Comparison of ENCODE assay signal across 1 cellular context in the genomic region with DNA sequence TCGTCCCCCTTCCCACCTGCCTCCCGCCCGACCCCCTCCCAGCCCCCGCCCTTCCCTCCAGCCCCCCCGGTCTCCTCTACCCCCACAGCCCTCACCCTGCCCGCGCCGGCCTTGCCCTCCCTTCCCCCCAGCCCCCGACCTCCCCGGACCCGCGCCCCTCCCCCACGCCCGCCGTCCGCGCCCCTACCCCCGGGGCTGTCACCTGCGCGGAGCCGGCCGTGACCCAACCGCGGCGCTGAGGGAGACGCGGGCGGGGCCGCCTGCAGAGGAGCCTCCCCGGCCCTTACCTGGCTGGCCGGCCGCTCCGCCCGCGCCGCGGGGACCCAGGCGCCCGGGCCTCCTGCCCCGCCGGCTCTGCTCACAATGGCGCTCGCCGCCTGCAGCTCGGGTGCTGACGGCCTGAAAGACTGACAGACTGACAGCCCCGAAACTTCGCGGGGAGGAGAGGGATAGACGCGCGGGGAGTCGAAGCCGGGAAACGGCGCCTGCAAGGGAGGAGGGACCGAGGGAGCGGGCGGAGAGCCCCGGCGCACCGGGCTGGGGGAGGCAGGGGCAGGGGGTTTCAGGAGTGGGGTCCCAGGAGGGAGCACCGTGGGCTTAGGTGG.
TF ChIP-seq lines count a peak whose summit lies in the region.

No MANE protein-coding gene starts in this region.

TF ChIP-seq in K562, 482 proteins besides CTCF, POLR2A, EP300 and RAD21 (continued from another document):
- TF ChIP-seq, protein P1, sequence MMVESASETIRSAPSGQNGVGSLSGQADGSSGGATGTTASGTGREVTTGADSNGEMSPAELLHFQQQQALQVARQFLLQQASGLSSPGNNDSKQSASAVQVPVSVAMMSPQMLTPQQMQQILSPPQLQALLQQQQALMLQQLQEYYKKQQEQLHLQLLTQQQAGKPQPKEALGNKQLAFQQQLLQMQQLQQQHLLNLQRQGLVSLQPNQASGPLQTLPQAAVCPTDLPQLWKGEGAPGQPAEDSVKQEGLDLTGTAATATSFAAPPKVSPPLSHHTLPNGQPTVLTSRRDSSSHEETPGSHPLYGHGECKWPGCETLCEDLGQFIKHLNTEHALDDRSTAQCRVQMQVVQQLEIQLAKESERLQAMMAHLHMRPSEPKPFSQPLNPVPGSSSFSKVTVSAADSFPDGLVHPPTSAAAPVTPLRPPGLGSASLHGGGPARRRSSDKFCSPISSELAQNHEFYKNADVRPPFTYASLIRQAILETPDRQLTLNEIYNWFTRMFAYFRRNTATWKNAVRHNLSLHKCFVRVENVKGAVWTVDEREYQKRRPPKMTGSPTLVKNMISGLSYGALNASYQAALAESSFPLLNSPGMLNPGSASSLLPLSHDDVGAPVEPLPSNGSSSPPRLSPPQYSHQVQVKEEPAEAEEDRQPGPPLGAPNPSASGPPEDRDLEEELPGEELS (CRISPR knock-in tag; IDR thresholded peaks at IDR 0.05; ENCODE audit: borderline replicate concordance) = no peak
- TF ChIP-seq ZNF75A (CRISPR knock-in tag; IDR thresholded peaks at IDR 0.05) (no peak), CBX2 (IDR thresholded peaks at IDR 0.05; ENCODE audit: insufficient read depth, low read length, poor library complexity, severe bottlenecking) (no peak), RBFOX2 (IDR thresholded peaks at IDR 0.05; ENCODE audit: low read depth, low read length) (peak; percentile 64), SIN3A (IDR thresholded peaks at IDR 0.05; ENCODE audit: borderline replicate concordance in 2 of 2, control insufficient read depth in 1 of 2, low read depth in 2 of 2, low read length in 2 of 2) (no peak), HNRNPH1 (optimal IDR thresholded peaks at IDR 0.05; ENCODE audit: low read depth, low read length) (no peak), YY1 (IDR thresholded peaks at IDR 0.05; ENCODE audit: borderline replicate concordance in 1 of 3, control insufficient read depth in 1 of 3, extremely low read depth in 1 of 3, insufficient read depth in 3 of 3, insufficient read length in 1 of 3, insufficient replicate concordance in 2 of 3, low read depth in 1 of 3, low read length in 2 of 3) (peak in 2 of 3 experiments; percentile 13 to 70), ZNF232 (CRISPR knock-in tag; IDR thresholded peaks at IDR 0.05) (no peak), FOXP1 (CRISPR knock-in tag; IDR thresholded peaks at IDR 0.05) (no peak), ZNF77 (CRISPR knock-in tag; IDR thresholded peaks at IDR 0.05) (no peak), KLF1 (tag; IDR thresholded peaks at IDR 0.05) (no peak), ZNF239 (CRISPR knock-in tag; IDR thresholded peaks at IDR 0.05) (no peak), TCF3 (CRISPR knock-in tag; IDR thresholded peaks at IDR 0.05) (no peak), LEF1 (IDR thresholded peaks at IDR 0.05) (no peak), JUNB (CRISPR knock-in tag; conservative IDR thresholded peaks at IDR 0.05) (no peak)
- TF ChIP-seq, protein P2, sequence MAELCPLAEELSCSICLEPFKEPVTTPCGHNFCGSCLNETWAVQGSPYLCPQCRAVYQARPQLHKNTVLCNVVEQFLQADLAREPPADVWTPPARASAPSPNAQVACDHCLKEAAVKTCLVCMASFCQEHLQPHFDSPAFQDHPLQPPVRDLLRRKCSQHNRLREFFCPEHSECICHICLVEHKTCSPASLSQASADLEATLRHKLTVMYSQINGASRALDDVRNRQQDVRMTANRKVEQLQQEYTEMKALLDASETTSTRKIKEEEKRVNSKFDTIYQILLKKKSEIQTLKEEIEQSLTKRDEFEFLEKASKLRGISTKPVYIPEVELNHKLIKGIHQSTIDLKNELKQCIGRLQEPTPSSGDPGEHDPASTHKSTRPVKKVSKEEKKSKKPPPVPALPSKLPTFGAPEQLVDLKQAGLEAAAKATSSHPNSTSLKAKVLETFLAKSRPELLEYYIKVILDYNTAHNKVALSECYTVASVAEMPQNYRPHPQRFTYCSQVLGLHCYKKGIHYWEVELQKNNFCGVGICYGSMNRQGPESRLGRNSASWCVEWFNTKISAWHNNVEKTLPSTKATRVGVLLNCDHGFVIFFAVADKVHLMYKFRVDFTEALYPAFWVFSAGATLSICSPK (IDR thresholded peaks at IDR 0.05; ENCODE audit: borderline replicate concordance) = no peak
- TF ChIP-seq, protein P3, sequence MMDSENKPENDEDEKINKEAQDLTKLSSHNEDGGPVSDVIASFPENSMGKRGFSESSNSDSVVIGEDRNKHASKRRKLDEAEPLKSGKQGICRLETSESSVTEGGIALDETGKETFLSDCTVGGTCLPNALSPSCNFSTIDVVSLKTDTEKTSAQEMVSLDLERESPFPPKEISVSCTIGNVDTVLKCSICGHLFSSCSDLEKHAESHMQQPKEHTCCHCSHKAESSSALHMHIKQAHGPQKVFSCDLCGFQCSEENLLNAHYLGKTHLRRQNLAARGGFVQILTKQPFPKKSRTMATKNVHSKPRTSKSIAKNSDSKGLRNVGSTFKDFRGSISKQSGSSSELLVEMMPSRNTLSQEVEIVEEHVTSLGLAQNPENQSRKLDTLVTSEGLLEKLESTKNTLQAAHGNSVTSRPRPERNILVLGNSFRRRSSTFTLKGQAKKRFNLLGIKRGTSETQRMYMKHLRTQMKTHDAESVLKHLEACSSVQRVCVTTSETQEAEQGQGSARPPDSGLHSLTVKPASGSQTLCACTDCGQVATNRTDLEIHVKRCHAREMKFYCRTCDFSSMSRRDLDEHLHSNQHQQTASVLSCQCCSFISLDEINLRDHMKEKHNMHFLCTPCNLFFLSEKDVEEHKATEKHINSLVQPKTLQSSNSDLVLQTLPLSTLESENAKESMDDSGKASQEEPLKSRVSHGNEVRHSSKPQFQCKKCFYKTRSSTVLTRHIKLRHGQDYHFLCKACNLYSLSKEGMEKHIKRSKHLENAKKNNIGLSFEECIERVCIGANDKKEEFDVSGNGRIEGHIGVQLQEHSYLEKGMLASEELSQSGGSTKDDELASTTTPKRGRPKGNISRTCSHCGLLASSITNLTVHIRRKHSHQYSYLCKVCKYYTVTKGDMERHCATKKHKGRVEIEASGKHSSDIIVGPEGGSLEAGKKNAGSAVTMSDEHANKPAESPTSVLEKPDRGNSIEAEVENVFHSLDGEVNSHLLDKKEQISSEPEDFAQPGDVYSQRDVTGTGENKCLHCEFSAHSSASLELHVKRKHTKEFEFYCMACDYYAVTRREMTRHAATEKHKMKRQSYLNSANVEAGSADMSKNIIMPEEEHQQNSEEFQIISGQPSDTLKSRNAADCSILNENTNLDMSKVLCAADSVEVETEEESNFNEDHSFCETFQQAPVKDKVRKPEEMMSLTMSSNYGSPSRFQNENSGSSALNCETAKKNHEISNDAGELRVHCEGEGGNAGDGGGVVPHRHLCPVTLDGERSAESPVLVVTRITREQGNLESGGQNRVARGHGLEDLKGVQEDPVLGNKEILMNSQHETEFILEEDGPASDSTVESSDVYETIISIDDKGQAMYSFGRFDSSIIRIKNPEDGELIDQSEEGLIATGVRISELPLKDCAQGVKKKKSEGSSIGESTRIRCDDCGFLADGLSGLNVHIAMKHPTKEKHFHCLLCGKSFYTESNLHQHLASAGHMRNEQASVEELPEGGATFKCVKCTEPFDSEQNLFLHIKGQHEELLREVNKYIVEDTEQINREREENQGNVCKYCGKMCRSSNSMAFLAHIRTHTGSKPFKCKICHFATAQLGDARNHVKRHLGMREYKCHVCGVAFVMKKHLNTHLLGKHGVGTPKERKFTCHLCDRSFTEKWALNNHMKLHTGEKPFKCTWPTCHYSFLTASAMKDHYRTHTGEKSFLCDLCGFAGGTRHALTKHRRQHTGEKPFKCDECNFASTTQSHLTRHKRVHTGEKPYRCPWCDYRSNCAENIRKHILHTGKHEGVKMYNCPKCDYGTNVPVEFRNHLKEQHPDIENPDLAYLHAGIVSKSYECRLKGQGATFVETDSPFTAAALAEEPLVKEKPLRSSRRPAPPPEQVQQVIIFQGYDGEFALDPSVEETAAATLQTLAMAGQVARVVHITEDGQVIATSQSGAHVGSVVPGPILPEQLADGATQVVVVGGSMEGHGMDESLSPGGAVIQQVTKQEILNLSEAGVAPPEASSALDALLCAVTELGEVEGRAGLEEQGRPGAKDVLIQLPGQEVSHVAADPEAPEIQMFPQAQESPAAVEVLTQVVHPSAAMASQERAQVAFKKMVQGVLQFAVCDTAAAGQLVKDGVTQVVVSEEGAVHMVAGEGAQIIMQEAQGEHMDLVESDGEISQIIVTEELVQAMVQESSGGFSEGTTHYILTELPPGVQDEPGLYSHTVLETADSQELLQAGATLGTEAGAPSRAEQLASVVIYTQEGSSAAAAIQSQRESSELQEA (IDR thresholded peaks at IDR 0.05; ENCODE audit: low read depth) = no peak
- TF ChIP-seq, protein P4, sequence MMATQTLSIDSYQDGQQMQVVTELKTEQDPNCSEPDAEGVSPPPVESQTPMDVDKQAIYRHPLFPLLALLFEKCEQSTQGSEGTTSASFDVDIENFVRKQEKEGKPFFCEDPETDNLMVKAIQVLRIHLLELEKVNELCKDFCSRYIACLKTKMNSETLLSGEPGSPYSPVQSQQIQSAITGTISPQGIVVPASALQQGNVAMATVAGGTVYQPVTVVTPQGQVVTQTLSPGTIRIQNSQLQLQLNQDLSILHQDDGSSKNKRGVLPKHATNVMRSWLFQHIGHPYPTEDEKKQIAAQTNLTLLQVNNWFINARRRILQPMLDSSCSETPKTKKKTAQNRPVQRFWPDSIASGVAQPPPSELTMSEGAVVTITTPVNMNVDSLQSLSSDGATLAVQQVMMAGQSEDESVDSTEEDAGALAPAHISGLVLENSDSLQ (IDR thresholded peaks at IDR 0.05) = peak; percentile 54
- TF ChIP-seq, protein P5, sequence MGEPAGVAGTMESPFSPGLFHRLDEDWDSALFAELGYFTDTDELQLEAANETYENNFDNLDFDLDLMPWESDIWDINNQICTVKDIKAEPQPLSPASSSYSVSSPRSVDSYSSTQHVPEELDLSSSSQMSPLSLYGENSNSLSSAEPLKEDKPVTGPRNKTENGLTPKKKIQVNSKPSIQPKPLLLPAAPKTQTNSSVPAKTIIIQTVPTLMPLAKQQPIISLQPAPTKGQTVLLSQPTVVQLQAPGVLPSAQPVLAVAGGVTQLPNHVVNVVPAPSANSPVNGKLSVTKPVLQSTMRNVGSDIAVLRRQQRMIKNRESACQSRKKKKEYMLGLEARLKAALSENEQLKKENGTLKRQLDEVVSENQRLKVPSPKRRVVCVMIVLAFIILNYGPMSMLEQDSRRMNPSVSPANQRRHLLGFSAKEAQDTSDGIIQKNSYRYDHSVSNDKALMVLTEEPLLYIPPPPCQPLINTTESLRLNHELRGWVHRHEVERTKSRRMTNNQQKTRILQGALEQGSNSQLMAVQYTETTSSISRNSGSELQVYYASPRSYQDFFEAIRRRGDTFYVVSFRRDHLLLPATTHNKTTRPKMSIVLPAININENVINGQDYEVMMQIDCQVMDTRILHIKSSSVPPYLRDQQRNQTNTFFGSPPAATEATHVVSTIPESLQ (CRISPR knock-in tag; IDR thresholded peaks at IDR 0.05) = no peak
- TF ChIP-seq, protein P6, sequence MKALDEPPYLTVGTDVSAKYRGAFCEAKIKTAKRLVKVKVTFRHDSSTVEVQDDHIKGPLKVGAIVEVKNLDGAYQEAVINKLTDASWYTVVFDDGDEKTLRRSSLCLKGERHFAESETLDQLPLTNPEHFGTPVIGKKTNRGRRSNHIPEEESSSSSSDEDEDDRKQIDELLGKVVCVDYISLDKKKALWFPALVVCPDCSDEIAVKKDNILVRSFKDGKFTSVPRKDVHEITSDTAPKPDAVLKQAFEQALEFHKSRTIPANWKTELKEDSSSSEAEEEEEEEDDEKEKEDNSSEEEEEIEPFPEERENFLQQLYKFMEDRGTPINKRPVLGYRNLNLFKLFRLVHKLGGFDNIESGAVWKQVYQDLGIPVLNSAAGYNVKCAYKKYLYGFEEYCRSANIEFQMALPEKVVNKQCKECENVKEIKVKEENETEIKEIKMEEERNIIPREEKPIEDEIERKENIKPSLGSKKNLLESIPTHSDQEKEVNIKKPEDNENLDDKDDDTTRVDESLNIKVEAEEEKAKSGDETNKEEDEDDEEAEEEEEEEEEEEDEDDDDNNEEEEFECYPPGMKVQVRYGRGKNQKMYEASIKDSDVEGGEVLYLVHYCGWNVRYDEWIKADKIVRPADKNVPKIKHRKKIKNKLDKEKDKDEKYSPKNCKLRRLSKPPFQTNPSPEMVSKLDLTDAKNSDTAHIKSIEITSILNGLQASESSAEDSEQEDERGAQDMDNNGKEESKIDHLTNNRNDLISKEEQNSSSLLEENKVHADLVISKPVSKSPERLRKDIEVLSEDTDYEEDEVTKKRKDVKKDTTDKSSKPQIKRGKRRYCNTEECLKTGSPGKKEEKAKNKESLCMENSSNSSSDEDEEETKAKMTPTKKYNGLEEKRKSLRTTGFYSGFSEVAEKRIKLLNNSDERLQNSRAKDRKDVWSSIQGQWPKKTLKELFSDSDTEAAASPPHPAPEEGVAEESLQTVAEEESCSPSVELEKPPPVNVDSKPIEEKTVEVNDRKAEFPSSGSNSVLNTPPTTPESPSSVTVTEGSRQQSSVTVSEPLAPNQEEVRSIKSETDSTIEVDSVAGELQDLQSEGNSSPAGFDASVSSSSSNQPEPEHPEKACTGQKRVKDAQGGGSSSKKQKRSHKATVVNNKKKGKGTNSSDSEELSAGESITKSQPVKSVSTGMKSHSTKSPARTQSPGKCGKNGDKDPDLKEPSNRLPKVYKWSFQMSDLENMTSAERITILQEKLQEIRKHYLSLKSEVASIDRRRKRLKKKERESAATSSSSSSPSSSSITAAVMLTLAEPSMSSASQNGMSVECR (CRISPR knock-in tag; IDR thresholded peaks at IDR 0.05) = 0 out of 2 replicates have a peak, but pooled peaks have one; percentile 45
- TF ChIP-seq, protein P7, sequence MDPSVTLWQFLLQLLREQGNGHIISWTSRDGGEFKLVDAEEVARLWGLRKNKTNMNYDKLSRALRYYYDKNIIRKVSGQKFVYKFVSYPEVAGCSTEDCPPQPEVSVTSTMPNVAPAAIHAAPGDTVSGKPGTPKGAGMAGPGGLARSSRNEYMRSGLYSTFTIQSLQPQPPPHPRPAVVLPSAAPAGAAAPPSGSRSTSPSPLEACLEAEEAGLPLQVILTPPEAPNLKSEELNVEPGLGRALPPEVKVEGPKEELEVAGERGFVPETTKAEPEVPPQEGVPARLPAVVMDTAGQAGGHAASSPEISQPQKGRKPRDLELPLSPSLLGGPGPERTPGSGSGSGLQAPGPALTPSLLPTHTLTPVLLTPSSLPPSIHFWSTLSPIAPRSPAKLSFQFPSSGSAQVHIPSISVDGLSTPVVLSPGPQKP (CRISPR knock-in tag; IDR thresholded peaks at IDR 0.05) = no peak
